In genomic region chr19:40143612-40144011, GRCh38 we compare ENCODE assay signal across 9 cellular contexts. TPM values are rescaled to one million over a fixed set of nuclear protein-coding genes. Genes with fewer than 3 reads are reported as not detected.
DNase-seq lines count a peak whose midpoint lies in the region; ATAC-seq, FAIRE-seq and TF ChIP-seq lines count a peak whose summit lies in the region.
"Had no signal": no experiment of that assay in that cellular context is flagged by ENCODE, and none has a peak within 500 bp of the region (broad histone marks: within the 10 kb centered on the region; RNA-seq: fewer than 3 reads in every experiment).

No MANE protein-coding gene starts in this region.

- H3K27me3 ChIP-seq in GM12878 (replicated peaks in 1 of 2; ENCODE audit: control insufficient read depth in 2 of 2, insufficient read depth in 2 of 2, low read length in 1 of 2): no peaks in the 10 kb centered on the region
- no peaks in the 10 kb centered on the region for H3K27me3 ChIP-seq in testis

- peak overlapping the region; percentile 87 for H3K27ac ChIP-seq in GM12878 (ENCODE audit: control insufficient read depth, insufficient read depth)
- H3K27ac ChIP-seq in testis: no peak overlapping the region
- H3K27ac ChIP-seq: psoas muscle had no signal

- RAD21 ChIA-PET in GM12878 (lab: Charles Lee; ENCODE audit: unreplicated experiment): interaction anchor here (0.6 to 3.8 kb wide), 8 partner anchors 19 to 299 kb away, joined by 3 to 27 read pairs (median 4); no protein-coding TSS in a partner anchor

- CTCF ChIA-PET in GM12878 (lab: Yijun Ruan, JAX): interaction anchor here (0.6 to 10.1 kb wide), 3 partner anchors 21 to 521 kb away, joined by 3 to 199 read pairs (median 5); no protein-coding TSS in a partner anchor

- no peak for TF ChIP-seq POLR2A in GM12878 (IDR thresholded peaks at IDR 0.05; ENCODE audit: low read depth, low read length)
- no peak for TF ChIP-seq POLR2A in testis (IDR thresholded peaks at IDR 0.05)

- POLR2A ChIA-PET in GM12878 (lab: Charles Lee): interaction anchor here (0.5 to 1.0 kb wide), 10 partner anchors 9 to 996 kb away, joined by 3 to 9 read pairs (median 4); partner anchors contain the start of genes MAP3K10 and SERTAD3

- H3K4me3 ChIP-seq in GM12878: peak overlapping the region; percentile 64
- no peak overlapping the region for H3K4me3 ChIP-seq in testis
- H3K4me3 ChIP-seq: psoas muscle had no signal

- peaks cover 13% of the 10 kb centered on the region for H3K79me2 ChIP-seq in GM12878 (ENCODE audit: control insufficient read depth, insufficient read depth, low read length)

- H3K4me1 ChIP-seq in GM12878 (ENCODE audit: control insufficient read depth, insufficient read depth, low read length) (peaks cover 43% of the 10 kb centered on the region), testis (no peaks in the 10 kb centered on the region)

- TF ChIP-seq CTCF in GM12878 (IDR thresholded peaks at IDR 0.05 in 2 of 3, conservative IDR thresholded peaks at IDR 0.05 in 1 of 3; ENCODE audit: control insufficient read depth in 2 of 3, extremely low read depth in 1 of 3, insufficient read depth in 1 of 3, low read depth in 3 of 3, low read length in 3 of 3): no peak
- no peak for TF ChIP-seq CTCF in testis (IDR thresholded peaks at IDR 0.05)

- H4K20me1 ChIP-seq in GM12878 (ENCODE audit: control insufficient read depth, insufficient read depth): no peaks in the 10 kb centered on the region

- peak; percentile 5 for DNase-seq in stimulated activated CD8-positive, alpha-beta memory T cell treated with anti-CD3 and anti-CD28 coated beads, Interleukin-12 subunit alpha, Interleukin-12 subunit beta, amount 100 ng/mL, for 24 hours (ENCODE audit: extremely low read depth)
- no peak for DNase-seq in stimulated activated CD8-positive, alpha-beta memory T cell treated with anti-CD3 and anti-CD28 coated beads, Interleukin-4, amount 100 ng/mL, for 48 hours
- DNase-seq in NOMO-1 treated with dmso at 0.1 percent for 144 hours (lab: John Stamatoyannopoulos, UW; ENCODE audit: unreplicated experiment) (peak; percentile 77), GM12878 (ENCODE audit: low read depth, low spot score) (no peak), testis (no peak)
- DNase-seq: psoas muscle had no signal

- ATAC-seq in GM12878: peak; percentile 84
- ATAC-seq in HG03159 (IDR thresholded peaks at IDR 0.05; ENCODE audit: unreplicated experiment): no peak
- no peak for ATAC-seq in GM21515 (IDR thresholded peaks at IDR 0.05; ENCODE audit: unreplicated experiment)
- ATAC-seq in HG03520 (IDR thresholded peaks at IDR 0.05; ENCODE audit: unreplicated experiment): no peak

- WGBS in GM12878 (ENCODE audit: insufficient coverage, insufficient replicate concordance, low lambda C conversion rate, missing lambda C conversion rate): under 1% methylated on average over 5 of the region's 5 CpGs
- WGBS in testis, 2 donors: 61 to 65% methylated on average over 5 of the region's 5 CpGs

- in situ Hi-C loops in GM12878 (cut with MboI): loop anchor here (5.0 kb wide), 1 partner anchor 79 kb away; no protein-coding TSS in a partner anchor

- SMC1A ChIA-PET in GM12878 (lab: Charles Lee; ENCODE audit: uncharacterized antibody, unreplicated experiment): interaction anchor here (0.5 to 7.1 kb wide), 10 partner anchors 10 to 86 kb away, joined by 3 to 99 read pairs (median 3); partner anchors contain the start of gene TTC9B

- H3K4me2 ChIP-seq in GM12878 (ENCODE audit: control insufficient read depth, insufficient read depth): peak overlapping the region; percentile 81

- H3K9ac ChIP-seq in GM12878 (ENCODE audit: control insufficient read depth, insufficient read depth, low read length): peak overlapping the region; percentile 64

- TF ChIP-seq RAD21 in GM12878 (IDR thresholded peaks at IDR 0.05; ENCODE audit: insufficient read depth, low read depth, low read length): no peak

- intact Hi-C loops in GM12878 (cut with micrococcal nuclease; ENCODE audit: unreplicated experiment): loop anchor here (5.0 kb wide), 1 partner anchor 164 kb away; no protein-coding TSS in a partner anchor
- intact Hi-C loops in testis (cut with DNase I; ENCODE audit: low total_unique reads): no loop called here

- H3K9me3 ChIP-seq in GM12878 (replicated peaks; ENCODE audit: control insufficient read depth, insufficient read depth, low read length) (no peaks in the 10 kb centered on the region; the same call in 2 of the 3 replicates), testis (no peaks in the 10 kb centered on the region)
- H3K9me3 ChIP-seq: psoas muscle had no signal

- TF ChIP-seq EP300 in GM12878 (IDR thresholded peaks at IDR 0.05; ENCODE audit: borderline replicate concordance in 1 of 2, control insufficient read depth in 1 of 2, low read depth in 2 of 2, low read length in 2 of 2): peak in 1 of 2 experiments; percentile 58; a peak in 1 of 4 replicates

- no peak for FAIRE-seq in GM12878 (lab: Jason Lieb, UNC)

- peak overlapping the region; percentile 73; the same call in 1 of the 2 replicates for H2AFZ ChIP-seq in GM12878 (ENCODE audit: control insufficient read depth, low read depth, low read length)

- no TSS peak for BruUV-seq in GM12878 (replicated peaks; lab: Mats Ljungman, UMichigan)

- H3K36me3 ChIP-seq in GM12878 (ENCODE audit: control insufficient read depth in 2 of 2, insufficient read depth in 2 of 2, low read length in 1 of 2): no peaks in the 10 kb centered on the region
- no peaks in the 10 kb centered on the region for H3K36me3 ChIP-seq in testis (ENCODE audit: low read depth, missing control alignments)

RNA-seq across cellular contexts. Expression of gene MAP3K10, which starts 47.6 kb away (rescaled TPM):
- 16.6 and 22.1 TPM in 2 replicates for total RNA-seq in GM12878 (2013; cell fraction: nucleolus; rRNA removed)
- 9.0 and 13.6 TPM in 2 replicates for total RNA-seq in GM12878 (2014; rRNA removed)
- total RNA-seq in GM12878 (2014; rRNA removed; fragmentation: Illumina TruSeq; extraction: Trizol): 4.5 and 5.0 TPM in 2 replicates
- 14.1 and 16.6 TPM in 2 replicates for total RNA-seq in GM12878 (2021)
- 2.2 TPM for polyA plus RNA-seq in GM12878 (2011; ENCODE audit: low read depth)
- polyA plus RNA-seq in GM12878 (2011; rRNA removed): 1.3 and 2.2 TPM in 2 replicates
- polyA plus RNA-seq in GM12878 (2011; cell fraction: cytosol; rRNA removed): 1.8 and 3.8 TPM in 2 replicates
- 23.0 and 24.8 TPM in 2 replicates for polyA plus RNA-seq in GM12878 (2011; cell fraction: nucleus; rRNA removed)
- polyA plus RNA-seq in GM12878 (2012): 9.2 and 10.8 TPM in 2 replicates
- 1.1 and 2.5 TPM in 2 replicates for polyA plus RNA-seq in GM12878 (2014; fragmentation: Illumina TruSeq; extraction: Trizol)
- under 1 TPM; 0.11 to 0.16 TPM for polyA plus RNA-seq in GM12878 (2014; fragmentation: Nextera tagmentation; extraction: Ambion mirVana)
- 9.9 and 15.1 TPM in 2 replicates for polyA plus RNA-seq in GM12878 (2014; rRNA removed)
- 1 to 10 TPM in 1 of 2 experiments, under 1 TPM in 1; 0.53 to 2.7 TPM for polyA plus RNA-seq in GM12878 (2016; fragmentation: Nextera tagmentation; extraction: Ambion mirVana)
- polyA minus RNA-seq in GM12878 (2011; rRNA and poly(A)+ RNA removed): 3.1 and 9.0 TPM in 2 replicates
- 4.5 and 4.6 TPM in 2 replicates for polyA minus RNA-seq in GM12878 (2011; cell fraction: cytosol; rRNA and poly(A)+ RNA removed)
- polyA minus RNA-seq in GM12878 (2011; cell fraction: nucleus; rRNA and poly(A)+ RNA removed): 6.2 and 11.0 TPM in 2 replicates
- total RNA-seq in testis: 10 to 100 TPM; 23.8 to 35.0 TPM
- polyA plus RNA-seq in testis (ENCODE audit: insufficient read depth, low read depth, low replicate concordance): 23.1 TPM

RNA-seq across cellular contexts. Expression of gene ZNF780A, which starts 52.9 kb away (rescaled TPM):
- total RNA-seq in GM12878 (2013; cell fraction: nucleolus; rRNA removed): 64.7 and 71.7 TPM in 2 replicates
- total RNA-seq in GM12878 (2014; rRNA removed): 13.8 and 19.8 TPM in 2 replicates
- 19.5 and 22.8 TPM in 2 replicates for total RNA-seq in GM12878 (2014; rRNA removed; fragmentation: Illumina TruSeq; extraction: Trizol)
- total RNA-seq in GM12878 (2021): 17.0 and 19.0 TPM in 2 replicates
- 42.2 TPM for polyA plus RNA-seq in GM12878 (2011; ENCODE audit: low read depth)
- 26.5 and 33.8 TPM in 2 replicates for polyA plus RNA-seq in GM12878 (2011; rRNA removed)
- polyA plus RNA-seq in GM12878 (2011; cell fraction: cytosol; rRNA removed): 9.5 and 13.6 TPM in 2 replicates
- 22.7 and 23.4 TPM in 2 replicates for polyA plus RNA-seq in GM12878 (2011; cell fraction: nucleus; rRNA removed)
- polyA plus RNA-seq in GM12878 (2012): 15.5 and 18.6 TPM in 2 replicates
- 18.2 and 22.7 TPM in 2 replicates for polyA plus RNA-seq in GM12878 (2014; fragmentation: Illumina TruSeq; extraction: Trizol)
- 10 to 100 TPM; 19.6 to 27.6 TPM for polyA plus RNA-seq in GM12878 (2014; fragmentation: Nextera tagmentation; extraction: Ambion mirVana)
- 11.4 and 16.2 TPM in 2 replicates for polyA plus RNA-seq in GM12878 (2014; rRNA removed)
- polyA plus RNA-seq in GM12878 (2016; fragmentation: Nextera tagmentation; extraction: Ambion mirVana): 10 to 100 TPM; 10.9 to 12.0 TPM
- polyA minus RNA-seq in GM12878 (2011; rRNA and poly(A)+ RNA removed): 27.5 and 35.0 TPM in 2 replicates
- polyA minus RNA-seq in GM12878 (2011; cell fraction: cytosol; rRNA and poly(A)+ RNA removed): 5.2 and 8.2 TPM in 2 replicates
- 26.4 and 27.7 TPM in 2 replicates for polyA minus RNA-seq in GM12878 (2011; cell fraction: nucleus; rRNA and poly(A)+ RNA removed)
- 10 to 100 TPM; 16.1 to 17.2 TPM for total RNA-seq in testis
- polyA plus RNA-seq in testis (ENCODE audit: insufficient read depth, low read depth, low replicate concordance): 9.5 TPM

Comparison
In these comparisons a context has a peak if more than half of its experiments do, and no peak if none do; other contexts are left out.
1. DNase-seq: peak in stimulated activated CD8-positive, alpha-beta memory T cell treated with anti-CD3 and anti-CD28 coated beads, Interleukin-12 subunit alpha, Interleukin-12 subunit beta, amount 100 ng/mL, for 24 hours (single experiment) and NOMO-1 treated with dmso at 0.1 percent for 144 hours (single experiment); none in stimulated activated CD8-positive, alpha-beta memory T cell treated with anti-CD3 and anti-CD28 coated beads, Interleukin-4, amount 100 ng/mL, for 48 hours (single experiment), GM12878 (single experiment) and testis (single experiment).